8 cellular contexts compared by ENCODE assay signal in the genomic region with DNA sequence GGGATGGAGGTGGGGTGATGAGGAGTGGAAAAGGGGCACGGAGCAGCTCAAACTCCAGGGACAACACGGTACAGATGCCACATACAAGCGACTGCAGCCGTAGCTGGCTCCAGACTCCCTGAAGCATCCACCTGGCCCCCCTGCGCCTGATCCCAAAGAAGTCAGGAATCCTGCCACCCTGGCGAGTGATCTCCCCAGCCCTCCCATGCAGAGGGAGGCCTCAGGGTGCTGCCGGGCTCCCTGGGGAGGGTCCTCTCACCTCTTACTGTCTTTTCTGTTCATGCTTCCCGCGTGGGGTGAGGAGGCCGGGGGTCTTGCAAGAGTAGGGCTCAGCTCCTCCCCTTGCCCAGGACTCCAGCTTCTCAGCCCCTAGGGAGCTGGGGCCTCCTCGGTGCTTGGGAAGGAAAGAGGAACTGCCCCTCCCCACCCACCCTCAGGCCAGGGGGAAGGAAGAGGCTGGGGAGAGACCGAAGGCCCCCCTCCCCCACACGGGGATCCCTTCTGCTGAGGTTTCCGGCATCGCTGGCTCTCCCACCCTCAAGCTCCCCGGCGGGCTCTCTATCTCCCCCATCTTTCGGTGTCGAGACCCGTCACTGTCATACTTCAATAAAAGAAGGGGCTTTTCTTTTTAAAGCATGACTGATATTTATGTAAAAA. TPM values are rescaled to one million over a fixed set of nuclear protein-coding genes. Genes with fewer than 3 reads are reported as not detected.
A peak's percentile ranks its signal among the peaks of the same experiment; 100 is the strongest.
DNase-seq lines count a peak whose midpoint lies in the region; ATAC-seq and TF ChIP-seq lines count a peak whose summit lies in the region.

A gene with protein sequence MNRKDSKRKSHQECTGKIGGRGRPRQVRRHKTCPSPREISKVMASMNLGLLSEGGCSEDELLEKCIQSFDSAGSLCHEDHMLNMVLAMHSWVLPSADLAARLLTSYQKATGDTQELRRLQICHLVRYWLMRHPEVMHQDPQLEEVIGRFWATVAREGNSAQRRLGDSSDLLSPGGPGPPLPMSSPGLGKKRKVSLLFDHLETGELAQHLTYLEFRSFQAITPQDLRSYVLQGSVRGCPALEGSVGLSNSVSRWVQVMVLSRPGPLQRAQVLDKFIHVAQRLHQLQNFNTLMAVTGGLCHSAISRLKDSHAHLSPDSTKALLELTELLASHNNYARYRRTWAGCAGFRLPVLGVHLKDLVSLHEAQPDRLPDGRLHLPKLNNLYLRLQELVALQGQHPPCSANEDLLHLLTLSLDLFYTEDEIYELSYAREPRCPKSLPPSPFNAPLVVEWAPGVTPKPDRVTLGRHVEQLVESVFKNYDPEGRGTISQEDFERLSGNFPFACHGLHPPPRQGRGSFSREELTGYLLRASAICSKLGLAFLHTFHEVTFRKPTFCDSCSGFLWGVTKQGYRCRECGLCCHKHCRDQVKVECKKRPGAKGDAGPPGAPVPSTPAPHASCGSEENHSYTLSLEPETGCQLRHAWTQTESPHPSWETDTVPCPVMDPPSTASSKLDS (minus strand): TSS at position 410 of the 657 bp plus-strand sequence. CDS start 128 bp downstream, at position 282.

- H3K4me1 ChIP-seq in DND-41 (ENCODE audit: insufficient read depth, low read length) (peaks cover 7% of the 10 kb centered on the region), OCI-LY7 (ENCODE audit: insufficient read depth, low read length, poor library complexity, severe bottlenecking) (no peaks in the 10 kb centered on the region), duodenal mucosa (ENCODE audit: control insufficient read depth in 1 of 2, insufficient read depth in 2 of 2, low read length in 2 of 2) (no peaks in the 10 kb centered on the region), osteoblast (ENCODE audit: insufficient read depth, low read length) (no peaks in the 10 kb centered on the region), A673 (ENCODE audit: insufficient read depth, low read length, poor library complexity, severe bottlenecking) (no peaks in the 10 kb centered on the region)

- H3K27me3 ChIP-seq in DND-41 (ENCODE audit: insufficient read depth, low read length, poor library complexity) = no peaks in the 10 kb centered on the region
- H3K27me3 ChIP-seq in duodenal mucosa (ENCODE audit: control insufficient read depth in 1 of 2, insufficient read depth in 2 of 2, low read length in 2 of 2) = peaks cover 0 to 2% of the 10 kb centered on the region in 2 donors
- peaks cover 10% of the 10 kb centered on the region for H3K27me3 ChIP-seq in osteoblast (ENCODE audit: insufficient read depth, low read length)
- peaks cover 6% of the 10 kb centered on the region for H3K27me3 ChIP-seq in A673 (replicated peaks; ENCODE audit: insufficient read depth, low read depth, low read length, poor library complexity)

- no peaks in the 10 kb centered on the region for H3K9me3 ChIP-seq in DND-41 (ENCODE audit: insufficient read depth, low read length, severe bottlenecking)
- no peaks in the 10 kb centered on the region for H3K9me3 ChIP-seq in OCI-LY7 (ENCODE audit: low read length)
- H3K9me3 ChIP-seq in duodenal mucosa (ENCODE audit: control insufficient read depth in 1 of 2, low read length in 2 of 2) = no peaks in the 10 kb centered on the region
- H3K9me3 ChIP-seq in osteoblast (ENCODE audit: low read depth, low read length) = no peaks in the 10 kb centered on the region
- H3K9me3 ChIP-seq in A673 (ENCODE audit: low read depth, low read length, poor library complexity, severe bottlenecking) = no peaks in the 10 kb centered on the region

- H3K4me3 ChIP-seq in DND-41 (ENCODE audit: low read depth in 1 of 2, low read length in 2 of 2) = no peak within 1 kb of the TSS
- no peak within 1 kb of the TSS for H3K4me3 ChIP-seq in OCI-LY7 (ENCODE audit: low read depth, low read length, poor library complexity, severe bottlenecking)
- peak within 1 kb of the TSS; percentile 6 to 21 for H3K4me3 ChIP-seq in duodenal mucosa (ENCODE audit: low read depth in 1 of 2, low read length in 2 of 2)
- H3K4me3 ChIP-seq in osteoblast (ENCODE audit: insufficient read depth, low read length) = no peak within 1 kb of the TSS
- H3K4me3 ChIP-seq in A673 (ENCODE audit: low read depth, low read length, poor library complexity, severe bottlenecking) = no peak within 1 kb of the TSS

- H3K4me2 ChIP-seq in DND-41 (ENCODE audit: insufficient read depth, low read length) (peak within 1 kb of the TSS; percentile 29), OCI-LY7 (ENCODE audit: low read length) (0 out of 2 replicates have a peak within 1 kb of the TSS, but pooled peaks have one; percentile 0), osteoblast (ENCODE audit: insufficient read depth, low read length) (no peak within 1 kb of the TSS)

- H3K9ac ChIP-seq in DND-41 (ENCODE audit: low read depth, low read length) (no peak within 1 kb of the TSS), duodenal mucosa (ENCODE audit: low read depth in 1 of 2, low read length in 2 of 2) (no peak within 1 kb of the TSS)

- no peaks in the 10 kb centered on the region; the same call in 1 of the 2 replicates for H4K20me1 ChIP-seq in DND-41 (ENCODE audit: insufficient read depth, low read length)
- no peaks in the 10 kb centered on the region for H4K20me1 ChIP-seq in OCI-LY7 (ENCODE audit: insufficient read depth, low read length)
- H4K20me1 ChIP-seq in osteoblast (ENCODE audit: insufficient read depth, low read length) = no peaks in the 10 kb centered on the region

- H3K36me3 ChIP-seq in DND-41 (ENCODE audit: insufficient read depth, low read length) = no peaks in the 10 kb centered on the region
- no peaks in the 10 kb centered on the region for H3K36me3 ChIP-seq in OCI-LY7 (ENCODE audit: insufficient read depth, low read length)
- no peaks in the 10 kb centered on the region for H3K36me3 ChIP-seq in duodenal mucosa (ENCODE audit: control insufficient read depth in 1 of 2, insufficient read depth in 2 of 2, low read length in 2 of 2)
- no peaks in the 10 kb centered on the region for H3K36me3 ChIP-seq in osteoblast (ENCODE audit: insufficient read depth, low read length)
- H3K36me3 ChIP-seq in A673 (ENCODE audit: insufficient read depth, low read length, poor library complexity, severe bottlenecking) = no peaks in the 10 kb centered on the region

- BruUV-seq in OCI-LY7 (replicated peaks; lab: Mats Ljungman, UMichigan) (no TSS peak), A673 (replicated peaks; lab: Mats Ljungman, UMichigan) (no TSS peak)

- no peak within 1 kb of the TSS for H3K27ac ChIP-seq in DND-41 (ENCODE audit: low read length)
- H3K27ac ChIP-seq in OCI-LY7 (ENCODE audit: low read depth, low read length, poor library complexity, severe bottlenecking) = no peak within 1 kb of the TSS
- H3K27ac ChIP-seq in duodenal mucosa (ENCODE audit: low read depth, low read length) = no peak within 1 kb of the TSS
- H3K27ac ChIP-seq in osteoblast (ENCODE audit: low read depth, low read length) = no peak within 1 kb of the TSS
- no peak within 1 kb of the TSS for H3K27ac ChIP-seq in A673 (ENCODE audit: low read depth, low read length, poor library complexity, severe bottlenecking)

- no peaks in the 10 kb centered on the region for H3K79me2 ChIP-seq in DND-41 (ENCODE audit: insufficient read depth, low read length)
- no peaks in the 10 kb centered on the region for H3K79me2 ChIP-seq in OCI-LY7 (ENCODE audit: insufficient read depth, low read depth, low read length)
- no peaks in the 10 kb centered on the region for H3K79me2 ChIP-seq in osteoblast (ENCODE audit: insufficient read depth, low read length)

- intact Hi-C loops in OCI-LY7 (cut with micrococcal nuclease; ENCODE audit: unreplicated experiment) (no loop called here), A673 (cut with micrococcal nuclease; ENCODE audit: unreplicated experiment) (no loop called here)

- TF ChIP-seq CTCF in DND-41 (IDR thresholded peaks at IDR 0.05; ENCODE audit: borderline replicate concordance, extremely low read depth, low read length, poor library complexity, severe bottlenecking) (no peak), OCI-LY7 (conservative IDR thresholded peaks at IDR 0.05; ENCODE audit: low read length) (no peak), osteoblast (IDR thresholded peaks at IDR 0.05; ENCODE audit: extremely low read depth, low read depth, low read length) (no peak), A673 (conservative IDR thresholded peaks at IDR 0.05; ENCODE audit: low read depth, low read length) (no peak)

- CTCF ChIA-PET in OCI-LY7 (lab: Charles Lee; ENCODE audit: unreplicated experiment) (interaction anchor here (0.6 kb wide), 1 partner anchor 222 kb away, joined by 3 read pairs; a partner anchor contains a TSS), A673 (lab: Charles Lee) (no interaction called here)

- no peaks in the 10 kb centered on the region for H3K9me2 ChIP-seq in OCI-LY7 (ENCODE audit: insufficient read depth, low read length)

- H2AFZ ChIP-seq in DND-41 (ENCODE audit: low read depth, low read length) = no peak within 1 kb of the TSS
- no peak within 1 kb of the TSS for H2AFZ ChIP-seq in OCI-LY7 (ENCODE audit: low read length)
- no peak within 1 kb of the TSS for H2AFZ ChIP-seq in osteoblast (ENCODE audit: low read length)

- ATAC-seq in DND-41 (ENCODE audit: insufficient read depth, low read depth) (peak; percentile 90), HG02623 (IDR thresholded peaks at IDR 0.05; ENCODE audit: unreplicated experiment) (no peak)

- POLR2A ChIA-PET in OCI-LY7 (lab: Charles Lee) (interaction anchor here (0.6 kb wide), 2 partner anchors 134 to 154 kb away, joined by 3 read pairs; no protein-coding TSS in a partner anchor), A673 (lab: Charles Lee; ENCODE audit: low non-redundant PET) (no interaction called here)

- DNase-seq in DND-41 = peak; percentile 72
- DNase-seq in OCI-LY7 (ENCODE audit: low spot score) = no peak
- peak; percentile 58 for DNase-seq in osteoblast (ENCODE audit: insufficient read length, low spot score, missing footprints)
- no peak for DNase-seq in H4 (ENCODE audit: low spot score)
- DNase-seq in A673 (ENCODE audit: low spot score) = no peak
- no peak for DNase-seq in NCI-H1694 (lab: John Stamatoyannopoulos, UW)

RNA-seq across cellular contexts. Expression of the gene that starts here (rescaled TPM):
- total RNA-seq in OCI-LY7 (2014; rRNA removed; shearing (Covaris generic)) = not detected in 2 replicates
- total RNA-seq in OCI-LY7 (2022) (not detected in 2 replicates), osteoblast (not detected in 2 replicates), A673 (2021) (not detected in 2 replicates)
- 0.62 TPM in 1 of 2 replicates, not detected in the other for total RNA-seq in H4 (2014; rRNA removed; shearing (Covaris generic))

Comparison
In these comparisons a context has a peak if more than half of its experiments do, and no peak if none do; other contexts are left out.
1. Peak in DNase-seq in osteoblast; RNA of the gene not detected or under 1 TPM.
2. H3K4me3 ChIP-seq: peak in duodenal mucosa (2 of 2); none in DND-41 (0 of 2), OCI-LY7 (single experiment), osteoblast (single experiment) and A673 (single experiment).